12 cellular contexts compared by ENCODE assay signal in genomic region chr1:75053207-75053606, GRCh38.
DNase-seq lines count a peak whose midpoint lies in the region; ATAC-seq, FAIRE-seq and TF ChIP-seq lines count a peak whose summit lies in the region.
"Had no signal": no experiment of that assay in that cellular context is flagged by ENCODE, and none has a peak within 500 bp of the region (broad histone marks: within the 10 kb centered on the region; RNA-seq: fewer than 3 reads in every experiment).

No MANE protein-coding gene starts in this region.

- H3K27me3 ChIP-seq in bronchial epithelial cell (ENCODE audit: control insufficient read depth, insufficient read depth, low read length), result no peaks in the 10 kb centered on the region

- H3K4me2 ChIP-seq in A549, result no peak overlapping the region
- H3K4me2 ChIP-seq in OCI-LY7 (ENCODE audit: low read length), result no peak overlapping the region

- no peaks in the 10 kb centered on the region for H3K36me3 ChIP-seq in bronchial epithelial cell (ENCODE audit: control insufficient read depth, insufficient read depth, low read length)
- no peaks in the 10 kb centered on the region for H3K36me3 ChIP-seq in OCI-LY7 (ENCODE audit: insufficient read depth, low read length)

- CTCF ChIA-PET in A549 (lab: Yijun Ruan, JAX), result interaction anchor here (0.8 to 1.9 kb wide), 3 partner anchors 123 to 150 kb away, joined by 3 to 12 read pairs (median 3); no protein-coding TSS in a partner anchor
- CTCF ChIA-PET in OCI-LY7 (lab: Charles Lee; ENCODE audit: unreplicated experiment), result no interaction called here

- TF ChIP-seq CTCF in A549 (IDR thresholded peaks at IDR 0.05), result peak; percentile 36
- TF ChIP-seq CTCF in bronchial epithelial cell (IDR thresholded peaks at IDR 0.05; ENCODE audit: insufficient read depth, low read length, severe bottlenecking), result no peak
- no peak for TF ChIP-seq CTCF in OCI-LY7 (conservative IDR thresholded peaks at IDR 0.05; ENCODE audit: low read length)

- H3K79me2 ChIP-seq in OCI-LY7 (ENCODE audit: insufficient read depth, low read depth, low read length), result no peaks in the 10 kb centered on the region

- H4K20me1 ChIP-seq in OCI-LY7 (ENCODE audit: insufficient read depth, low read length), result no peaks in the 10 kb centered on the region

- peak in 1 of 2 experiments; percentile 83; a peak in 3 of 6 replicates for ATAC-seq in A549
- no peak for ATAC-seq in T-helper 17 cell
- no peak for ATAC-seq in GM21367 (IDR thresholded peaks at IDR 0.05; ENCODE audit: unreplicated experiment)
- ATAC-seq: left colon had no signal

- no peak for TF ChIP-seq EP300 in A549 (IDR thresholded peaks at IDR 0.05)

- 15% methylated on average over 2 of the region's 2 CpGs for WGBS in A549 (ENCODE audit: missing lambda C conversion rate)

- intact Hi-C loops in OCI-LY7 (cut with micrococcal nuclease; ENCODE audit: unreplicated experiment), result no loop called here

- H3K27ac Mint-ChIP-seq in T-helper 17 cell, result no peak overlapping the region
- H3K27ac Mint-ChIP-seq: CD4-positive, CD25-positive, alpha-beta regulatory T cell had no signal

- H3K4me3 Mint-ChIP-seq in T-helper 17 cell, result no peak overlapping the region
- H3K4me3 Mint-ChIP-seq: CD4-positive, CD25-positive, alpha-beta regulatory T cell; central memory CD8-positive, alpha-beta T cell had no signal

- TF ChIP-seq POLR2A in A549 (IDR thresholded peaks at IDR 0.05; ENCODE audit: low read length), result no peak

- no TSS peak for BruUV-seq in OCI-LY7 (replicated peaks; lab: Mats Ljungman, UMichigan)

- no peaks in the 10 kb centered on the region for H3K9me2 ChIP-seq in OCI-LY7 (ENCODE audit: insufficient read depth, low read length)

- DNase-seq in A549 (ENCODE audit: low read depth in 1 of 2, low spot score in 1 of 2) (peak in 1 of 2 experiments; percentile 34), ELR (ENCODE audit: low read depth) (peak; percentile 30), NCI-H446 treated with DMSO at 0.1 percent for 48 hours (lab: John Stamatoyannopoulos, UW) (peak; percentile 11), bronchial epithelial cell (ENCODE audit: low read depth) (peak; percentile 1), OCI-LY7 (ENCODE audit: low spot score) (no peak), T-helper 17 cell (no peak)
- no peak for DNase-seq in stimulated activated CD4-positive, alpha-beta T cell treated with anti-CD3 and anti-CD28 coated beads, Interleukin-12 subunit alpha, Interleukin-12 subunit beta, amount 100 ng/mL, for 4 hours
- DNase-seq: CD4-positive, CD25-positive, alpha-beta regulatory T cell; left colon; stimulated activated naive CD4-positive, alpha-beta T cell had no signal

- FAIRE-seq in A549 (lab: Jason Lieb, UNC) (no peak), bronchial epithelial cell (lab: Jason Lieb, UNC) (no peak)

- H3K4me1 ChIP-seq in A549 (no peaks in the 10 kb centered on the region), OCI-LY7 (ENCODE audit: insufficient read depth, low read length, poor library complexity, severe bottlenecking) (no peaks in the 10 kb centered on the region)

- POLR2A ChIA-PET in A549 (lab: Yijun Ruan, JAX), result no interaction called here
- POLR2A ChIA-PET in OCI-LY7 (lab: Charles Lee), result no interaction called here

- H3K4me3 ChIP-seq in A549 (no peak overlapping the region), bronchial epithelial cell (ENCODE audit: low read depth, low read length) (no peak overlapping the region), OCI-LY7 (ENCODE audit: low read depth, low read length, poor library complexity, severe bottlenecking) (no peak overlapping the region)

- H3K27ac ChIP-seq in A549 (no peak overlapping the region), OCI-LY7 (ENCODE audit: low read depth, low read length, poor library complexity, severe bottlenecking) (no peak overlapping the region)

- no peak overlapping the region for H2AFZ ChIP-seq in OCI-LY7 (ENCODE audit: low read length)

- no peaks in the 10 kb centered on the region for H3K4me1 Mint-ChIP-seq in T-helper 17 cell
- H3K4me1 Mint-ChIP-seq: CD4-positive, CD25-positive, alpha-beta regulatory T cell; central memory CD8-positive, alpha-beta T cell had no signal

- no peaks in the 10 kb centered on the region for H3K36me3 Mint-ChIP-seq in T-helper 17 cell (ENCODE audit: low read depth)
- H3K36me3 Mint-ChIP-seq: CD4-positive, CD25-positive, alpha-beta regulatory T cell had no signal

- TF ChIP-seq RAD21 in A549 (conservative IDR thresholded peaks at IDR 0.05 in 1 of 2, IDR thresholded peaks at IDR 0.05 in 1 of 2), result peak; percentile 47 to 54; a peak in 3 of 5 replicates

- H3K9me3 ChIP-seq in A549, result no peaks in the 10 kb centered on the region
- H3K9me3 ChIP-seq in OCI-LY7 (ENCODE audit: low read length), result no peaks in the 10 kb centered on the region
- H3K9me3 ChIP-seq in T-helper 17 cell (ENCODE audit: control insufficient read depth, low read length, poor library complexity, severe bottlenecking), result no peaks in the 10 kb centered on the region

- H3K27me3 Mint-ChIP-seq in T-helper 17 cell, result no peaks in the 10 kb centered on the region
- H3K27me3 Mint-ChIP-seq: CD4-positive, CD25-positive, alpha-beta regulatory T cell; central memory CD8-positive, alpha-beta T cell had no signal

TF ChIP-seq in A549, 52 proteins besides CTCF, POLR2A, EP300 and RAD21:
- no peak for TF ChIP-seq FOSL2 (IDR thresholded peaks at IDR 0.05)
- no peak for TF ChIP-seq FOSL2 (CRISPR knock-in tag; IDR thresholded peaks at IDR 0.05)
- peak; percentile 41 for TF ChIP-seq SMC3 (IDR thresholded peaks at IDR 0.05)

Comparison
In these comparisons a context has a peak if more than half of its experiments do, and no peak if none do; other contexts are left out.
1. DNase-seq: peak in ELR (single experiment), NCI-H446 treated with DMSO at 0.1 percent for 48 hours (single experiment) and bronchial epithelial cell (single experiment); none in stimulated activated CD4-positive, alpha-beta T cell treated with anti-CD3 and anti-CD28 coated beads, Interleukin-12 subunit alpha, Interleukin-12 subunit beta, amount 100 ng/mL, for 4 hours (single experiment), OCI-LY7 (single experiment) and T-helper 17 cell (0 of 3).